Comparison of ENCODE assay signal across 24 cellular contexts in genomic region chr5:56977034-56977433, GRCh38.
"Had no signal": no experiment of that assay in that cellular context is flagged by ENCODE, and none has a peak within 500 bp of the region (broad histone marks: within the 10 kb centered on the region; RNA-seq: fewer than 3 reads in every experiment).

No MANE protein-coding gene starts in this region.

- ATAC-seq: esophagus mucosa, foreskin keratinocyte, gastroesophageal sphincter, heart left ventricle, left lobe of liver, left ventricle myocardium superior, mucosa of descending colon had no signal

- DNase-seq: dermis blood vessel endothelial cell; dorsolateral prefrontal cortex; effector CD4-positive, alpha-beta T cell; effector memory CD4-positive, alpha-beta T cell; erythroblast; esophagus squamous epithelium; foreskin keratinocyte; heart left ventricle; hypothalamus; left colon; left ventricle myocardium superior; lower lobe of right lung; mammary epithelial cell; mesendoderm; mucosa of descending colon; naive B cell had no signal

- H3K4me1 ChIP-seq: esophagus squamous epithelium, foreskin keratinocyte, gastroesophageal sphincter, heart left ventricle, lower lobe of right lung had no signal

- H3K27me3 ChIP-seq: foreskin keratinocyte, hepatocyte had no signal

- H3K27ac Mint-ChIP-seq: memory B cell, mesothelial cell of epicardium, naive B cell had no signal

- H3K36me3 ChIP-seq: esophagus squamous epithelium, gastroesophageal sphincter, heart left ventricle, lower lobe of right lung had no signal

- H3K4me1 Mint-ChIP-seq: memory B cell, mesothelial cell of epicardium, naive B cell had no signal

- H3K36me3 Mint-ChIP-seq: memory B cell, mesothelial cell of epicardium, naive B cell had no signal

- H3K9me3 Mint-ChIP-seq: memory B cell, naive B cell had no signal

- H3K27ac ChIP-seq: coronary artery, dorsolateral prefrontal cortex, epithelial cell of prostate, esophagus squamous epithelium, foreskin keratinocyte, gastroesophageal sphincter, heart left ventricle, hepatocyte, lower lobe of right lung had no signal

- H3K9me3 ChIP-seq: esophagus squamous epithelium, gastroesophageal sphincter, heart left ventricle, lower lobe of right lung, mucosa of descending colon had no signal

- H3K4me3 Mint-ChIP-seq: memory B cell, mesothelial cell of epicardium, naive B cell had no signal

- H3K4me3 ChIP-seq: coronary artery, dorsolateral prefrontal cortex, esophagus squamous epithelium, gastroesophageal sphincter, heart left ventricle, hepatocyte, lower lobe of right lung, mucosa of descending colon had no signal
